In genomic region chr12:3097836-3098235, GRCh38 we compare ENCODE assay signal across 1 cellular context.
A peak's percentile ranks its signal among the peaks of the same experiment; 100 is the strongest.
TF ChIP-seq lines count a peak whose summit lies in the region.

No MANE protein-coding gene starts in this region.

TF ChIP-seq in HepG2, 621 proteins besides CTCF, POLR2A, EP300 and RAD21 (continued from another document and continues in another):
- TF ChIP-seq KMT2B (CRISPR knock-in tag; IDR thresholded peaks at IDR 0.05) (no peak), CBX2 (IDR thresholded peaks at IDR 0.05; ENCODE audit: low read depth, low read length) (no peak), CBX2 (CRISPR knock-in tag; IDR thresholded peaks at IDR 0.05; ENCODE audit: low read depth) (no peak), GRHL1 (CRISPR knock-in tag; conservative IDR thresholded peaks at IDR 0.05) (no peak), FOXK1 (CRISPR knock-in tag; IDR thresholded peaks at IDR 0.05; ENCODE audit: borderline replicate concordance, low read depth) (no peak), HNF4A (CRISPR knock-in tag; IDR thresholded peaks at IDR 0.05) (peak; percentile 97), U2AF1 (optimal IDR thresholded peaks at IDR 0.05; ENCODE audit: low read depth, low read length) (no peak), ZNF629 (CRISPR knock-in tag; conservative IDR thresholded peaks at IDR 0.05) (peak; percentile 57), RBM22 (optimal IDR thresholded peaks at IDR 0.05; ENCODE audit: low read length) (no peak), IKZF5 (CRISPR knock-in tag; IDR thresholded peaks at IDR 0.05) (peak; percentile 91), MIER3 (CRISPR knock-in tag; IDR thresholded peaks at IDR 0.05; ENCODE audit: borderline replicate concordance) (peak; percentile 40; the same call in 1 of the 2 replicates), TEF (CRISPR knock-in tag; IDR thresholded peaks at IDR 0.05) (no peak), ZFAT (CRISPR knock-in tag; conservative IDR thresholded peaks at IDR 0.05) (no peak), ZNF782 (CRISPR knock-in tag; IDR thresholded peaks at IDR 0.05; ENCODE audit: borderline replicate concordance) (no peak), ZNF574 (CRISPR knock-in tag; IDR thresholded peaks at IDR 0.05) (peak; percentile 58; the same call in 1 of the 2 replicates), PHF8 (CRISPR knock-in tag; IDR thresholded peaks at IDR 0.05) (peak; percentile 41; the same call in 1 of the 2 replicates), ZBTB49 (CRISPR knock-in tag; IDR thresholded peaks at IDR 0.05; ENCODE audit: borderline replicate concordance) (no peak), ETV6 (CRISPR knock-in tag; conservative IDR thresholded peaks at IDR 0.05) (no peak), MLLT10 (CRISPR knock-in tag; IDR thresholded peaks at IDR 0.05) (no peak), ZBED4 (CRISPR knock-in tag; IDR thresholded peaks at IDR 0.05; ENCODE audit: borderline replicate concordance) (peak; percentile 22; the same call in 1 of the 2 replicates), ZNF780A (CRISPR knock-in tag; IDR thresholded peaks at IDR 0.05) (no peak), MED8 (CRISPR knock-in tag; IDR thresholded peaks at IDR 0.05; ENCODE audit: insufficient replicate concordance) (peak; percentile 49), PRDM15 (CRISPR knock-in tag; IDR thresholded peaks at IDR 0.05) (no peak), CBX1 (IDR thresholded peaks at IDR 0.05; ENCODE audit: low read depth) (peak; percentile 80), NR3C1 (CRISPR knock-in tag; IDR thresholded peaks at IDR 0.05) (no peak), BCL6 (CRISPR knock-in tag; IDR thresholded peaks at IDR 0.05) (no peak; the same call in 1 of the 2 replicates), LCORL (IDR thresholded peaks at IDR 0.05) (no peak), LCORL (CRISPR knock-in tag; IDR thresholded peaks at IDR 0.05) (peak; percentile 40; the same call in 1 of the 2 replicates), ARID5B (CRISPR knock-in tag; IDR thresholded peaks at IDR 0.05) (peak; percentile 59), SATB2 (CRISPR knock-in tag; IDR thresholded peaks at IDR 0.05) (no peak), FOXA3 (CRISPR knock-in tag; IDR thresholded peaks at IDR 0.05) (peak; percentile 50), ZNF337 (CRISPR knock-in tag; IDR thresholded peaks at IDR 0.05; ENCODE audit: borderline replicate concordance, low read depth) (no peak), ZNF746 (CRISPR knock-in tag; IDR thresholded peaks at IDR 0.05) (peak; percentile 66; the same call in 1 of the 2 replicates), ZKSCAN8 (CRISPR knock-in tag; IDR thresholded peaks at IDR 0.05; ENCODE audit: borderline replicate concordance) (no peak), SMYD3 (CRISPR knock-in tag; IDR thresholded peaks at IDR 0.05) (0 out of 2 replicates have a peak, but pooled peaks have one; percentile 38), GTF3A (CRISPR knock-in tag; conservative IDR thresholded peaks at IDR 0.05) (0 out of 2 replicates have a peak, but pooled peaks have one; percentile 25), POLR2AphosphoS5 (IDR thresholded peaks at IDR 0.05; ENCODE audit: low read depth, low read length) (peak; percentile 80), KLF16 (CRISPR knock-in tag; IDR thresholded peaks at IDR 0.05) (no peak), SP2 (CRISPR knock-in tag; IDR thresholded peaks at IDR 0.05) (peak; percentile 45; the same call in 1 of the 2 replicates), NFIB (CRISPR knock-in tag; IDR thresholded peaks at IDR 0.05; ENCODE audit: borderline replicate concordance) (no peak), ZBTB7A (CRISPR knock-in tag; IDR thresholded peaks at IDR 0.05) (0 out of 2 replicates have a peak, but pooled peaks have one; percentile 89), NONO (IDR thresholded peaks at IDR 0.05) (no peak), NONO (CRISPR knock-in tag; conservative IDR thresholded peaks at IDR 0.05) (0 out of 2 replicates have a peak, but pooled peaks have one; percentile 39)
